16 cellular contexts compared by ENCODE assay signal in genomic region chr3:139425745-139426400, GRCh38. TPM values are rescaled to one million over a fixed set of nuclear protein-coding genes. Genes with fewer than 3 reads are reported as not detected.
DNase-seq lines count a peak whose midpoint lies in the region; ATAC-seq and TF ChIP-seq lines count a peak whose summit lies in the region.
"Had no signal": no experiment of that assay in that cellular context is flagged by ENCODE, and none has a peak within 500 bp of the region (broad histone marks: within the 10 kb centered on the region; RNA-seq: fewer than 3 reads in every experiment).

No MANE protein-coding gene starts in this region.

- H4K20me1 ChIP-seq in PC-3 (ENCODE audit: low read length), result no peaks in the 10 kb centered on the region
- H4K20me1 ChIP-seq: BLaER1 treated with 17β-estradiol and CSF1 and Interleukin-3, amounts not matched to agents 10 nM and 100 nM had no signal

- DNase-seq in BJ (ENCODE audit: low read depth) (peak; percentile 4), HT1080 (ENCODE audit: low read depth) (peak; percentile 29), PC-3 (peak; percentile 4), left colon (no peak), NCI-H1417 treated with DMSO at 0.1 percent for 48 hours (lab: John Stamatoyannopoulos, UW) (no peak), MV-4-11 (lab: John Stamatoyannopoulos, UW) (no peak)
- DNase-seq: 8988T; AML-193; CD4-positive, CD25-positive, alpha-beta regulatory T cell; DMS53; H7 had no signal

- no peaks in the 10 kb centered on the region for H3K79me2 ChIP-seq in PC-3 (ENCODE audit: low read length)

- no peak overlapping the region for H2AFZ ChIP-seq in PC-3 (ENCODE audit: low read length)
- H2AFZ ChIP-seq: GM23338 had no signal

- POLR2A ChIA-PET in BJ (lab: Charles Lee), result no interaction called here
- POLR2A ChIA-PET in PC-3 (lab: Charles Lee; ENCODE audit: unreplicated experiment), result no interaction called here

- H3K9me2 ChIP-seq in PC-3 (replicated peaks; ENCODE audit: low read length), result no peaks in the 10 kb centered on the region

- H3K27ac ChIP-seq in PC-3 (ENCODE audit: low read length), result no peak overlapping the region
- H3K27ac ChIP-seq: BLaER1 treated with 17β-estradiol and CSF1 and Interleukin-3, amounts not matched to agents 10 nM and 100 nM had no signal

- no peak for TF ChIP-seq CTCF in BJ (IDR thresholded peaks at IDR 0.05; ENCODE audit: insufficient read depth, low read depth, low read length)
- TF ChIP-seq CTCF in PC-3 (conservative IDR thresholded peaks at IDR 0.05; ENCODE audit: low read depth, low read length), result no peak

- no peak overlapping the region for H3K9ac ChIP-seq in PC-3 (ENCODE audit: low read length)
- H3K9ac ChIP-seq: BLaER1 treated with 17β-estradiol and CSF1 and Interleukin-3, amounts not matched to agents 10 nM and 100 nM had no signal

- H3K4me1 ChIP-seq in PC-3 (ENCODE audit: insufficient read depth, low read length), result no peaks in the 10 kb centered on the region

- CTCF ChIA-PET in BJ (lab: Yijun Ruan, JAX), result interaction anchor here (0.7 to 3.1 kb wide), 5 partner anchors 11 to 1777 kb away, joined by 3 to 20 read pairs (median 3); no protein-coding TSS in a partner anchor
- CTCF ChIA-PET in PC-3 (lab: Charles Lee), result no interaction called here

- ATAC-seq in PC-3 (no peak), left colon (peak; percentile 38), HG03354 (IDR thresholded peaks at IDR 0.05; ENCODE audit: poor library complexity, severe bottlenecking, unreplicated experiment) (no peak)
- ATAC-seq: GM12878, GM23338, HepG2 had no signal

- no peak overlapping the region for H3K4me3 ChIP-seq in BJ (ENCODE audit: low read depth, low read length)
- H3K4me3 ChIP-seq in PC-3 (ENCODE audit: low read length), result no peak overlapping the region
- H3K4me3 ChIP-seq: BLaER1 treated with 17β-estradiol and CSF1 and Interleukin-3, amounts not matched to agents 10 nM and 100 nM; GM12878; GM23338 had no signal

- intact Hi-C loops in PC-3 (cut with micrococcal nuclease), result loop anchor here (10.0 kb wide), 1 partner anchor 1439 kb away; no protein-coding TSS in a partner anchor
- intact Hi-C loops in left colon (cut with DNase I, micrococcal nuclease), result loop anchor here in 1 of 2 donors (5.0 to 10.0 kb wide), 2 partner anchors 136 to 1439 kb away; no protein-coding TSS in a partner anchor

- H3K9me3 ChIP-seq in PC-3 (ENCODE audit: low read length), result no peaks in the 10 kb centered on the region
- H3K9me3 ChIP-seq: BLaER1 treated with 17β-estradiol and CSF1 and Interleukin-3, amounts not matched to agents 10 nM and 100 nM had no signal

- no peaks in the 10 kb centered on the region for H3F3A ChIP-seq in PC-3 (ENCODE audit: low read length, unreplicated experiment)

- no peak overlapping the region for H3K4me2 ChIP-seq in PC-3 (ENCODE audit: low read length)
- H3K4me2 ChIP-seq: BLaER1 treated with 17β-estradiol and CSF1 and Interleukin-3, amounts not matched to agents 10 nM and 100 nM; GM23338 had no signal

- no TSS peak for BruUV-seq in PC-3 (replicated peaks; lab: Mats Ljungman, UMichigan)

- no peaks in the 10 kb centered on the region for H3K27me3 ChIP-seq in BJ (ENCODE audit: control insufficient read depth, insufficient read depth, low read length)
- no peaks in the 10 kb centered on the region for H3K27me3 ChIP-seq in PC-3 (ENCODE audit: low read length)
- H3K27me3 ChIP-seq: BLaER1 treated with 17β-estradiol and CSF1 and Interleukin-3, amounts not matched to agents 10 nM and 100 nM had no signal

- H3K36me3 ChIP-seq in BJ (ENCODE audit: control insufficient read depth, insufficient read depth, low read length) (no peaks in the 10 kb centered on the region), PC-3 (ENCODE audit: low read depth, low read length) (no peaks in the 10 kb centered on the region)

RNA-seq across cellular contexts. Expression of gene COPB2, which starts 36.4 kb away (rescaled TPM):
- 112 and 212 TPM in 2 replicates for polyA plus RNA-seq in BJ (2011; rRNA removed)
- polyA minus RNA-seq in BJ (2011; rRNA and poly(A)+ RNA removed), result 105 and 130 TPM in 2 replicates
- total RNA-seq in HT1080 (2014; rRNA removed; shearing (Covaris generic)), result 141 and 154 TPM in 2 replicates
- polyA plus RNA-seq in HT1080 (2015; cell fraction: cytosol; rRNA removed), result 150 and 184 TPM in 2 replicates
- polyA plus RNA-seq in HT1080 (2015; cell fraction: nucleus; rRNA removed), result 302 and 322 TPM in 2 replicates
- total RNA-seq in PC-3 (2014; rRNA removed) (78.8 and 95.8 TPM in 2 replicates), left colon (100 to 1,000 TPM; 128 to 143 TPM)

RNA-seq across cellular contexts. Expression of gene RBP2, which starts 50.4 kb away (rescaled TPM):
- polyA plus RNA-seq in BJ (2011; rRNA removed), result not detected in 2 replicates
- not detected in 2 replicates for polyA minus RNA-seq in BJ (2011; rRNA and poly(A)+ RNA removed)
- not detected in 2 replicates for total RNA-seq in HT1080 (2014; rRNA removed; shearing (Covaris generic))
- not detected in 2 replicates for polyA plus RNA-seq in HT1080 (2015; cell fraction: cytosol; rRNA removed)
- not detected in 2 replicates for polyA plus RNA-seq in HT1080 (2015; cell fraction: nucleus; rRNA removed)
- total RNA-seq in PC-3 (2014; rRNA removed) (not detected in 2 replicates), left colon (1 to 10 TPM in 1 of 2 donors, under 1 TPM in 1; 0.67 to 1.3 TPM)
- total RNA-seq: CD4-positive, CD25-positive, alpha-beta regulatory T cell; GM12878; GM23338; H7 had no signal
- polyA plus RNA-seq: CD4-positive, CD25-positive, alpha-beta regulatory T cell; GM12878; GM23338 had no signal

Comparison
In these comparisons a context has a peak if more than half of its experiments do, and no peak if none do; other contexts are left out.
1. DNase-seq: peak in BJ (single experiment), HT1080 (single experiment) and PC-3 (single experiment); none in left colon (0 of 2), NCI-H1417 treated with DMSO at 0.1 percent for 48 hours (single experiment) and MV-4-11 (single experiment).